1 cellular context compared by ENCODE assay signal in genomic region chr16:22330326-22330725, GRCh38.
TF ChIP-seq lines count a peak whose summit lies in the region.

No MANE protein-coding gene starts in this region.

TF ChIP-seq in GM23338, 12 proteins besides CTCF, POLR2A, EP300 and RAD21 (continued from another document):
- TF ChIP-seq ZNF462 (CRISPR knock-in tag; IDR thresholded peaks at IDR 0.05) (no peak), ZNF114 (CRISPR knock-in tag; IDR thresholded peaks at IDR 0.05) (no peak), ZNF331 (CRISPR knock-in tag; IDR thresholded peaks at IDR 0.05; ENCODE audit: low read depth) (no peak), STAT1 (IDR thresholded peaks at IDR 0.05; ENCODE audit: unreplicated experiment) (no peak), NANOG (IDR thresholded peaks at IDR 0.05; ENCODE audit: borderline replicate concordance) (no peak), ETS1 (IDR thresholded peaks at IDR 0.05) (no peak), EZH2 (IDR thresholded peaks at IDR 0.05; ENCODE audit: low read depth, unreplicated experiment) (no peak), JUNB (IDR thresholded peaks at IDR 0.05; ENCODE audit: unreplicated experiment) (no peak), CREB1 (CRISPR knock-in tag; IDR thresholded peaks at IDR 0.05; ENCODE audit: low read depth) (no peak), EZH2phosphoT487 (IDR thresholded peaks at IDR 0.05; ENCODE audit: unreplicated experiment) (no peak), REST (IDR thresholded peaks at IDR 0.05; ENCODE audit: unreplicated experiment) (no peak)
